In the genomic region with DNA sequence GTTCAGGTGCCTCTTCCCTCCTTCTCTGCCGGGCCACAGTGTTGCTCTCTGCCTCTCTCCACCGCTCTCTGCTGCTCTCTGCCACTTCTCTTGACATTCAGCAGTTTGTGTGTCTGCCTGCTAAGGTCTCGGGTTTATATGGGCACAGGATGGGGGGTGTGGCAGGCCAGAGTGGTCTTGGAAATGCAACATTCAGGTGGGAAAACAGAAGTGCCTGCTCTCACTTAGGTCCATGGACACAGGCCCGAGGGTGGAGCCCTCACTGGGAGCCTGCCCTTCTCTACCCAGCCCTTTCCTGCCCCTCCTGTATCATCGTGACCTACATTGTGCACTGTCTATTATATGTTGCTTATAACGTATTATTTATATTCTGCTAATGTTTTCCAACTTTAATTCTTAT, we compare ENCODE assay signal across 1 cellular context.
TF ChIP-seq lines count a peak whose summit lies in the region.

No MANE protein-coding gene starts in this region.

TF ChIP-seq in H1, 55 proteins besides CTCF, POLR2A, EP300 and RAD21:
- TF ChIP-seq ZNF274 (IDR thresholded peaks at IDR 0.05; ENCODE audit: borderline replicate concordance, extremely low read depth, low read length) (no peak), BACH1 (IDR thresholded peaks at IDR 0.05; ENCODE audit: low read length) (no peak), BCL11A (IDR thresholded peaks at IDR 0.05; ENCODE audit: low read depth in 2 of 2, low read length in 2 of 2) (no peak), SIX5 (IDR thresholded peaks at IDR 0.05; ENCODE audit: low read depth, low read length) (no peak), MAFK (IDR thresholded peaks at IDR 0.05; ENCODE audit: low read depth, low read length) (no peak), ASH2L (IDR thresholded peaks at IDR 0.05; ENCODE audit: low read length) (no peak), BRCA1 (IDR thresholded peaks at IDR 0.05; ENCODE audit: low read depth, low read length) (no peak), CTBP2 (IDR thresholded peaks at IDR 0.05; ENCODE audit: borderline replicate concordance, insufficient read depth, insufficient read length, low read length) (no peak), KDM5A (IDR thresholded peaks at IDR 0.05; ENCODE audit: low read length) (no peak), RNF2 (IDR thresholded peaks at IDR 0.05; ENCODE audit: borderline replicate concordance, low read depth, low read length, missing control alignments, poor library complexity, severe bottlenecking) (no peak), TAF1 (IDR thresholded peaks at IDR 0.05; ENCODE audit: low read depth, low read length) (no peak), HDAC2 (IDR thresholded peaks at IDR 0.05; ENCODE audit: borderline replicate concordance in 1 of 2, low read depth in 2 of 2, low read length in 2 of 2) (no peak)
- TF ChIP-seq, protein P1, sequence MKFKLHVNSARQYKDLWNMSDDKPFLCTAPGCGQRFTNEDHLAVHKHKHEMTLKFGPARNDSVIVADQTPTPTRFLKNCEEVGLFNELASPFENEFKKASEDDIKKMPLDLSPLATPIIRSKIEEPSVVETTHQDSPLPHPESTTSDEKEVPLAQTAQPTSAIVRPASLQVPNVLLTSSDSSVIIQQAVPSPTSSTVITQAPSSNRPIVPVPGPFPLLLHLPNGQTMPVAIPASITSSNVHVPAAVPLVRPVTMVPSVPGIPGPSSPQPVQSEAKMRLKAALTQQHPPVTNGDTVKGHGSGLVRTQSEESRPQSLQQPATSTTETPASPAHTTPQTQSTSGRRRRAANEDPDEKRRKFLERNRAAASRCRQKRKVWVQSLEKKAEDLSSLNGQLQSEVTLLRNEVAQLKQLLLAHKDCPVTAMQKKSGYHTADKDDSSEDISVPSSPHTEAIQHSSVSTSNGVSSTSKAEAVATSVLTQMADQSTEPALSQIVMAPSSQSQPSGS (IDR thresholded peaks at IDR 0.05; ENCODE audit: low read length) = no peak
- TF ChIP-seq, protein P2, sequence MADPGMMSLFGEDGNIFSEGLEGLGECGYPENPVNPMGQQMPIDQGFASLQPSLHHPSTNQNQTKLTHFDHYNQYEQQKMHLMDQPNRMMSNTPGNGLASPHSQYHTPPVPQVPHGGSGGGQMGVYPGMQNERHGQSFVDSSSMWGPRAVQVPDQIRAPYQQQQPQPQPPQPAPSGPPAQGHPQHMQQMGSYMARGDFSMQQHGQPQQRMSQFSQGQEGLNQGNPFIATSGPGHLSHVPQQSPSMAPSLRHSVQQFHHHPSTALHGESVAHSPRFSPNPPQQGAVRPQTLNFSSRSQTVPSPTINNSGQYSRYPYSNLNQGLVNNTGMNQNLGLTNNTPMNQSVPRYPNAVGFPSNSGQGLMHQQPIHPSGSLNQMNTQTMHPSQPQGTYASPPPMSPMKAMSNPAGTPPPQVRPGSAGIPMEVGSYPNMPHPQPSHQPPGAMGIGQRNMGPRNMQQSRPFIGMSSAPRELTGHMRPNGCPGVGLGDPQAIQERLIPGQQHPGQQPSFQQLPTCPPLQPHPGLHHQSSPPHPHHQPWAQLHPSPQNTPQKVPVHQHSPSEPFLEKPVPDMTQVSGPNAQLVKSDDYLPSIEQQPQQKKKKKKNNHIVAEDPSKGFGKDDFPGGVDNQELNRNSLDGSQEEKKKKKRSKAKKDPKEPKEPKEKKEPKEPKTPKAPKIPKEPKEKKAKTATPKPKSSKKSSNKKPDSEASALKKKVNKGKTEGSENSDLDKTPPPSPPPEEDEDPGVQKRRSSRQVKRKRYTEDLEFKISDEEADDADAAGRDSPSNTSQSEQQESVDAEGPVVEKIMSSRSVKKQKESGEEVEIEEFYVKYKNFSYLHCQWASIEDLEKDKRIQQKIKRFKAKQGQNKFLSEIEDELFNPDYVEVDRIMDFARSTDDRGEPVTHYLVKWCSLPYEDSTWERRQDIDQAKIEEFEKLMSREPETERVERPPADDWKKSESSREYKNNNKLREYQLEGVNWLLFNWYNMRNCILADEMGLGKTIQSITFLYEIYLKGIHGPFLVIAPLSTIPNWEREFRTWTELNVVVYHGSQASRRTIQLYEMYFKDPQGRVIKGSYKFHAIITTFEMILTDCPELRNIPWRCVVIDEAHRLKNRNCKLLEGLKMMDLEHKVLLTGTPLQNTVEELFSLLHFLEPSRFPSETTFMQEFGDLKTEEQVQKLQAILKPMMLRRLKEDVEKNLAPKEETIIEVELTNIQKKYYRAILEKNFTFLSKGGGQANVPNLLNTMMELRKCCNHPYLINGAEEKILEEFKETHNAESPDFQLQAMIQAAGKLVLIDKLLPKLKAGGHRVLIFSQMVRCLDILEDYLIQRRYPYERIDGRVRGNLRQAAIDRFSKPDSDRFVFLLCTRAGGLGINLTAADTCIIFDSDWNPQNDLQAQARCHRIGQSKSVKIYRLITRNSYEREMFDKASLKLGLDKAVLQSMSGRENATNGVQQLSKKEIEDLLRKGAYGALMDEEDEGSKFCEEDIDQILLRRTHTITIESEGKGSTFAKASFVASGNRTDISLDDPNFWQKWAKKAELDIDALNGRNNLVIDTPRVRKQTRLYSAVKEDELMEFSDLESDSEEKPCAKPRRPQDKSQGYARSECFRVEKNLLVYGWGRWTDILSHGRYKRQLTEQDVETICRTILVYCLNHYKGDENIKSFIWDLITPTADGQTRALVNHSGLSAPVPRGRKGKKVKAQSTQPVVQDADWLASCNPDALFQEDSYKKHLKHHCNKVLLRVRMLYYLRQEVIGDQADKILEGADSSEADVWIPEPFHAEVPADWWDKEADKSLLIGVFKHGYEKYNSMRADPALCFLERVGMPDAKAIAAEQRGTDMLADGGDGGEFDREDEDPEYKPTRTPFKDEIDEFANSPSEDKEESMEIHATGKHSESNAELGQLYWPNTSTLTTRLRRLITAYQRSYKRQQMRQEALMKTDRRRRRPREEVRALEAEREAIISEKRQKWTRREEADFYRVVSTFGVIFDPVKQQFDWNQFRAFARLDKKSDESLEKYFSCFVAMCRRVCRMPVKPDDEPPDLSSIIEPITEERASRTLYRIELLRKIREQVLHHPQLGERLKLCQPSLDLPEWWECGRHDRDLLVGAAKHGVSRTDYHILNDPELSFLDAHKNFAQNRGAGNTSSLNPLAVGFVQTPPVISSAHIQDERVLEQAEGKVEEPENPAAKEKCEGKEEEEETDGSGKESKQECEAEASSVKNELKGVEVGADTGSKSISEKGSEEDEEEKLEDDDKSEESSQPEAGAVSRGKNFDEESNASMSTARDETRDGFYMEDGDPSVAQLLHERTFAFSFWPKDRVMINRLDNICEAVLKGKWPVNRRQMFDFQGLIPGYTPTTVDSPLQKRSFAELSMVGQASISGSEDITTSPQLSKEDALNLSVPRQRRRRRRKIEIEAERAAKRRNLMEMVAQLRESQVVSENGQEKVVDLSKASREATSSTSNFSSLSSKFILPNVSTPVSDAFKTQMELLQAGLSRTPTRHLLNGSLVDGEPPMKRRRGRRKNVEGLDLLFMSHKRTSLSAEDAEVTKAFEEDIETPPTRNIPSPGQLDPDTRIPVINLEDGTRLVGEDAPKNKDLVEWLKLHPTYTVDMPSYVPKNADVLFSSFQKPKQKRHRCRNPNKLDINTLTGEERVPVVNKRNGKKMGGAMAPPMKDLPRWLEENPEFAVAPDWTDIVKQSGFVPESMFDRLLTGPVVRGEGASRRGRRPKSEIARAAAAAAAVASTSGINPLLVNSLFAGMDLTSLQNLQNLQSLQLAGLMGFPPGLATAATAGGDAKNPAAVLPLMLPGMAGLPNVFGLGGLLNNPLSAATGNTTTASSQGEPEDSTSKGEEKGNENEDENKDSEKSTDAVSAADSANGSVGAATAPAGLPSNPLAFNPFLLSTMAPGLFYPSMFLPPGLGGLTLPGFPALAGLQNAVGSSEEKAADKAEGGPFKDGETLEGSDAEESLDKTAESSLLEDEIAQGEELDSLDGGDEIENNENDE (IDR thresholded peaks at IDR 0.05; ENCODE audit: insufficient replicate concordance, low read length) = no peak
